34 cellular contexts compared by ENCODE assay signal in genomic region chr1:218882454-218882853, GRCh38.
"Had no signal": no experiment of that assay in that cellular context is flagged by ENCODE, and none has a peak within 500 bp of the region (broad histone marks: within the 10 kb centered on the region; RNA-seq: fewer than 3 reads in every experiment).

No MANE protein-coding gene starts in this region.

- H3K9ac ChIP-seq: KMS-11 had no signal

- H3K27me3 ChIP-seq: MG63 had no signal

- H3K4me2 ChIP-seq: KMS-11 had no signal

- DNase-seq: Karpas-422, Kasumi-1, KG1, MG63, MM.1S, MV-4-11, NCI-H1048, NCI-H1092, NCI-H1092 treated with DMSO at 0.1 percent for 48 hours, NCI-H1105, NCI-H1105 treated with DMSO at 0.1 percent for 48 hours, NCI-H1417, NCI-H1417 treated with DMSO at 0.1 percent for 48 hours, NCI-H1436, NCI-H1436 treated with DMSO at 0.1 percent for 48 hours, NCI-H146, NCI-H1694, NCI-H1694 treated with DMSO at 0.1 percent for 48 hours, NCI-H187, NCI-H187 treated with DMSO at 0.1 percent for 48 hours, NCI-H1930, NCI-H2029, NCI-H2029 treated with DMSO at 0.1 percent for 48 hours, NCI-H2081, NCI-H2081 treated with DMSO at 0.1 percent for 48 hours, NCI-H2107, NCI-H2171, NCI-H2171 treated with DMSO at 0.1 percent for 48 hours, NCI-H2227 treated with DMSO at 0.1 percent for 48 hours, NCI-H226, NCI-H345, NCI-H446, NCI-H446 treated with DMSO at 0.1 percent for 48 hours had no signal

- H3K36me3 ChIP-seq: MG63 had no signal

- H3K27ac ChIP-seq: KMS-11 had no signal

- H3K4me3 ChIP-seq: MG63 had no signal

- H3K9me3 ChIP-seq: MG63 had no signal
